9 cellular contexts compared by ENCODE assay signal in the genomic region with DNA sequence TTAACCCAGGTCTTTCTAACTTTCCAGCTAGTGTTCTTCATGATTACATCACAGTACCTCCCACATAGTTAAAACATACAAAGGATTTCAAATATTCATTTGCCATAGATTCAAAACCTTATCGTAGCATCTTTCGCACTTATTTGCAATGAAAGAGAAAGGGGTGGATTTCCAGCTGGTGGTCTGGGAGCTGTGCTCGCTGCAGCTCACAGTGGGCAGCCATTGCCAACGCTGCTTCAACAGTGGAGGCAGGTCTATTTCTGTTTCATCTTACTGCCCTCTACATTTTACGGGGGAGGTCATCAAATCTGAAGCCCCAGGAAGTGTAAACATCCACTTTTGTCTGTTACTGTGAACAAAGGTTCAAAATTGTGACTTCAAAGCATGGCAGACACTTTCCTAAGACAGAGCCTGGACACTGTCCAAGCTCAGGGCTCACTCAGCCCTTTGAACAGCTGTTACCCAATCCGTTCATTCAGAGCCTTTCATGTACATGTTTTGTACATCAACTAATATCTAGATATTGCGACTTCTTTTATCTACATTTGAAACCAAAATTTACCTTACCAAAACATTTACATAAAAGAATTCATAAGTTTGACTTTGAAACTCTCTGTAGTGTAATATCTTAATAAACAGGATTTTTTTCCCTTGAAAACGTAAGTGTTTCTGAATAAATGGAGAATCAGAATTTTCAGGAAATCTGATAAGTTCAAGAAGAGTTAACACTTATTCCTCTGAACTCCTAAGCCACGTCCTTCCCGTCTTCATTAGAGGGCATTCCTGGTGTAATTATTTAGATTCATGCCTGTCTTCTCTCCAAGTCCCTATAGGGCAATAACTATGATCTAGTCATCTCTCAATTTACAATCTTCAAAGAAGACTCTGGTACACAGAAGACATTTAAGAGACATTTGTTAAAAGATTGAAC. TPM values are rescaled to one million over a fixed set of nuclear protein-coding genes. Genes with fewer than 3 reads are reported as not detected.
DNase-seq lines count a peak whose midpoint lies in the region; ATAC-seq and TF ChIP-seq lines count a peak whose summit lies in the region.
"Had no signal": no experiment of that assay in that cellular context is flagged by ENCODE, and none has a peak within 500 bp of the region (broad histone marks: within the 10 kb centered on the region; RNA-seq: fewer than 3 reads in every experiment).

No MANE protein-coding gene starts in this region.

- intact Hi-C loops in left lung (cut with DNase I), result no loop called here

- no peak overlapping the region for H3K4me3 ChIP-seq in left lung

- no peak for TF ChIP-seq CTCF in left lung (IDR thresholded peaks at IDR 0.05)

- H3K27ac ChIP-seq in angular gyrus (ENCODE audit: low read depth, low read length) (peak overlapping the region; percentile 74), left lung (peak overlapping the region in 1 of 2 donors; percentile 1), substantia nigra (ENCODE audit: low read depth, low read length, poor library complexity, severe bottlenecking) (peak overlapping the region; percentile 90)

- peaks cover 8 to 73% of the 10 kb centered on the region in 2 donors for H3K4me1 ChIP-seq in left lung

- no peaks in the 10 kb centered on the region for H3K27me3 ChIP-seq in left lung

- no peaks in the 10 kb centered on the region for H3K36me3 ChIP-seq in left lung

- DNase-seq in NCI-H1092 treated with DMSO at 0.1 percent for 48 hours (lab: John Stamatoyannopoulos, UW), result peak; percentile 83
- no peak for DNase-seq in left lung
- DNase-seq in substantia nigra (lab: John Stamatoyannopoulos, UW), result peak in 1 of 49 donors; percentile 12
- DNase-seq in A172 (ENCODE audit: low spot score), result no peak
- DNase-seq in activated naive CD4-positive, alpha-beta T cell treated with anti-CD3 and anti-CD28 coated beads, Interleukin-2, amount 50 U/mL, for 16 hours, result no peak
- DNase-seq: activated CD8-positive, alpha-beta T cell treated with anti-CD3 and anti-CD28 coated beads for 36 hours; NCI-H1930 had no signal

- H3K9me3 ChIP-seq in left lung, result no peaks in the 10 kb centered on the region

- peak; percentile 20 for ATAC-seq in left lung
- no peak for ATAC-seq in GM19395 (IDR thresholded peaks at IDR 0.05; ENCODE audit: unreplicated experiment)
- ATAC-seq: activated CD8-positive, alpha-beta T cell treated with anti-CD3 and anti-CD28 coated beads for 36 hours had no signal

RNA-seq across cellular contexts. Expression of a gene that starts 25.1 kb away (rescaled TPM):
- 10 to 100 TPM; 28.1 to 43.6 TPM for total RNA-seq in left lung
- 8.3 and 9.0 TPM in 2 replicates for total RNA-seq in A172 (2014; rRNA removed; shearing (Covaris generic))
- total RNA-seq: activated CD8-positive, alpha-beta T cell treated with anti-CD3 and anti-CD28 coated beads for 36 hours had no signal
